In genomic region chr18:7979714-7980113, GRCh38 we compare ENCODE assay signal across 25 cellular contexts.
"Had no signal": no experiment of that assay in that cellular context is flagged by ENCODE, and none has a peak within 500 bp of the region (broad histone marks: within the 10 kb centered on the region; RNA-seq: fewer than 3 reads in every experiment).

No MANE protein-coding gene starts in this region.

- H3K4me1 Mint-ChIP-seq: activated naive CD4-positive, alpha-beta T cell treated with anti-CD3 and anti-CD28 coated beads, Interleukin-2, amount 10 ng/mL, durations not matched to agents 7 days and 5 days; activated naive CD8-positive, alpha-beta T cell treated with anti-CD3 and anti-CD28 coated beads for 36 hours; T-cell had no signal

- H3K27ac Mint-ChIP-seq: activated CD8-positive, alpha-beta T cell treated with anti-CD3 and anti-CD28 coated beads for 36 hours; activated naive CD4-positive, alpha-beta T cell treated with anti-CD3 and anti-CD28 coated beads, Interleukin-2, amount 10 ng/mL, durations not matched to agents 7 days and 5 days; activated naive CD8-positive, alpha-beta T cell treated with anti-CD3 and anti-CD28 coated beads for 36 hours; activated T-cell treated with anti-CD3 and anti-CD28 coated beads, Interleukin-2, amount 50 U/mL, for 72 hours; activated T-helper 2 cell treated with anti-CD3 and anti-CD28 coated beads, Interferon-gamma antibody, Interleukin-2, Interleukin-4, amounts not matched to agents 10 μg/mL and 5 μg/mL and 100 μg/mL, durations not matched to agents 14 hours and 24 hours and 36 hours; T-cell had no signal

- H3K36me3 Mint-ChIP-seq: activated naive CD4-positive, alpha-beta T cell treated with anti-CD3 and anti-CD28 coated beads, Interleukin-2, amount 10 ng/mL, durations not matched to agents 7 days and 5 days; activated naive CD8-positive, alpha-beta T cell treated with anti-CD3 and anti-CD28 coated beads for 36 hours; T-cell had no signal

- ATAC-seq: activated CD8-positive, alpha-beta T cell treated with anti-CD3 and anti-CD28 coated beads for 36 hours; activated T-cell treated with anti-CD3 and anti-CD28 coated beads, Interleukin-2, amount 50 U/mL, for 72 hours; Panc1; Right ventricle myocardium inferior; T-cell had no signal

- H3K9me3 Mint-ChIP-seq: activated CD8-positive, alpha-beta T cell treated with anti-CD3 and anti-CD28 coated beads for 36 hours; activated naive CD8-positive, alpha-beta T cell treated with anti-CD3 and anti-CD28 coated beads for 36 hours; activated T-cell treated with anti-CD3 and anti-CD28 coated beads, Interleukin-2, amount 50 U/mL, for 72 hours had no signal

- DNase-seq: activated CD4-positive, alpha-beta T cell treated with anti-CD3 and anti-CD28 coated beads, Interleukin-2, amount 50 U/mL, for 1 hour; activated CD4-positive, CD25-positive, alpha-beta regulatory T cell; activated CD8-positive, alpha-beta memory T cell treated with anti-CD3 and anti-CD28 coated beads, Interleukin-2, amount 50 U/mL, for 4 hours; activated gamma-delta T cell treated with Interleukin-2 at 50 U/mL for 16 hours; activated naive CD4-positive, alpha-beta T cell treated with anti-CD3 and anti-CD28 coated beads, Interleukin-2, amount 10 ng/mL, durations not matched to agents 7 days and 5 days; activated naive CD8-positive, alpha-beta T cell treated with anti-CD3 and anti-CD28 coated beads for 36 hours; activated T-cell treated with anti-CD3 and anti-CD28 coated beads, Interleukin-2, amount 50 U/mL, for 72 hours; anterior cingulate cortex; cerebellar nuclear complex; NCI-H1092 treated with DMSO at 0.1 percent for 48 hours; NCI-H1417 treated with DMSO at 0.1 percent for 48 hours; NCI-H1694; NCI-H2029; NCI-H345; NCI-H510A; NCI-H526 treated with DMSO at 0.1 percent for 48 hours; RPMI8226; T-cell; T1000 had no signal

- FAIRE-seq: TTC549 had no signal

- H3K4me3 ChIP-seq: SK-N-MC had no signal

- H3K27ac ChIP-seq: SK-N-MC had no signal

- H3K4me3 Mint-ChIP-seq: activated CD8-positive, alpha-beta T cell treated with anti-CD3 and anti-CD28 coated beads for 36 hours; activated naive CD4-positive, alpha-beta T cell treated with anti-CD3 and anti-CD28 coated beads, Interleukin-2, amount 10 ng/mL, durations not matched to agents 7 days and 5 days; activated naive CD8-positive, alpha-beta T cell treated with anti-CD3 and anti-CD28 coated beads for 36 hours; activated T-cell treated with anti-CD3 and anti-CD28 coated beads, Interleukin-2, amount 50 U/mL, for 72 hours; T-cell had no signal

- H3K27me3 Mint-ChIP-seq: activated CD8-positive, alpha-beta T cell treated with anti-CD3 and anti-CD28 coated beads for 36 hours; activated naive CD4-positive, alpha-beta T cell treated with anti-CD3 and anti-CD28 coated beads, Interleukin-2, amount 10 ng/mL, durations not matched to agents 7 days and 5 days; activated naive CD8-positive, alpha-beta T cell treated with anti-CD3 and anti-CD28 coated beads for 36 hours; T-cell had no signal
